In genomic region chr1:151147132-151147503, GRCh38 we compare ENCODE assay signal across 7 cellular contexts. TPM values are rescaled to one million over a fixed set of nuclear protein-coding genes. Genes with fewer than 3 reads are reported as not detected.
DNase-seq lines count a peak whose midpoint lies in the region; ATAC-seq and TF ChIP-seq lines count a peak whose summit lies in the region.
"Had no signal": no experiment of that assay in that cellular context is flagged by ENCODE, and none has a peak within 500 bp of the region (broad histone marks: within the 10 kb centered on the region; RNA-seq: fewer than 3 reads in every experiment).

No MANE protein-coding gene starts in this region.

- no peak for TF ChIP-seq CTCF in chondrocyte (IDR thresholded peaks at IDR 0.05)
- no peak for TF ChIP-seq CTCF in osteoblast (IDR thresholded peaks at IDR 0.05; ENCODE audit: extremely low read depth, low read depth, low read length)

- peak overlapping the region; percentile 83 for H3K4me3 ChIP-seq in osteoblast (ENCODE audit: insufficient read depth, low read length)

- H3K27ac ChIP-seq in osteoblast (ENCODE audit: low read depth, low read length): peak overlapping the region; percentile 58

- H3K79me2 ChIP-seq in osteoblast (ENCODE audit: insufficient read depth, low read length): no peaks in the 10 kb centered on the region

- H3K4me3 Mint-ChIP-seq in IgD-negative memory B cell (peak overlapping the region; percentile 84 to 97 (median 93)), chondrocyte (ENCODE audit: unreplicated experiment) (peak overlapping the region; percentile 88)

- H3K36me3 Mint-ChIP-seq in IgD-negative memory B cell (no peaks in the 10 kb centered on the region), chondrocyte (ENCODE audit: low read depth) (peaks cover 2% of the 10 kb centered on the region)

- ATAC-seq in GM21619 (IDR thresholded peaks at IDR 0.05; ENCODE audit: unreplicated experiment): no peak

- peaks cover 2% of the 10 kb centered on the region for H4K20me1 ChIP-seq in osteoblast (ENCODE audit: insufficient read depth, low read length)

- no peak overlapping the region for H3K27ac Mint-ChIP-seq in IgD-negative memory B cell
- H3K27ac Mint-ChIP-seq in chondrocyte (ENCODE audit: unreplicated experiment): peak overlapping the region; percentile 97

- H2AFZ ChIP-seq in osteoblast (ENCODE audit: low read length): peak overlapping the region; percentile 93

- H3K4me1 Mint-ChIP-seq in IgD-negative memory B cell: peaks cover 0 to 10% (median 10%) of the 10 kb centered on the region in 3 donors
- peaks cover 36% of the 10 kb centered on the region for H3K4me1 Mint-ChIP-seq in chondrocyte (ENCODE audit: low read depth)

- peaks cover 4% of the 10 kb centered on the region for H3K27me3 Mint-ChIP-seq in IgD-negative memory B cell
- H3K27me3 Mint-ChIP-seq in chondrocyte (ENCODE audit: low read depth): no peaks in the 10 kb centered on the region

- H3K9me3 Mint-ChIP-seq in IgD-negative memory B cell (no peaks in the 10 kb centered on the region), chondrocyte (ENCODE audit: low read depth) (no peaks in the 10 kb centered on the region)

- DNase-seq in chondrocyte (ENCODE audit: low spot score): no peak
- DNase-seq in osteoblast (ENCODE audit: insufficient read length, low spot score, missing footprints): no peak
- no peak for DNase-seq in NCI-H2029 treated with DMSO at 0.1 percent for 48 hours (lab: John Stamatoyannopoulos, UW)
- DNase-seq in NCI-H128 (lab: John Stamatoyannopoulos, UW; ENCODE audit: unreplicated experiment): no peak

- peak overlapping the region; percentile 85 for H3K4me2 ChIP-seq in osteoblast (ENCODE audit: insufficient read depth, low read length)

- no peaks in the 10 kb centered on the region for H3K36me3 ChIP-seq in osteoblast (ENCODE audit: insufficient read depth, low read length)

- H3K9me3 ChIP-seq in osteoblast (ENCODE audit: low read depth, low read length): no peaks in the 10 kb centered on the region

- peaks cover 16% of the 10 kb centered on the region for H3K4me1 ChIP-seq in osteoblast (ENCODE audit: insufficient read depth, low read length)

- H3K27me3 ChIP-seq in osteoblast (ENCODE audit: insufficient read depth, low read length): peaks cover 11% of the 10 kb centered on the region

RNA-seq across cellular contexts. Expression of gene SEMA6C, which starts 0.7 kb away (rescaled TPM):
- not detected for polyA plus RNA-seq in IgD-negative memory B cell
- total RNA-seq in chondrocyte (7.0 to 9.2 TPM (median 8.9 TPM) in 3 replicates), osteoblast (1.5 and 2.2 TPM in 2 replicates)

RNA-seq across cellular contexts. Expression of gene TNFAIP8L2, which starts 9.3 kb away (rescaled TPM):
- 16.1 TPM for polyA plus RNA-seq in IgD-negative memory B cell
- total RNA-seq in chondrocyte (not detected in 3 replicates), osteoblast (not detected in 2 replicates)
- total RNA-seq: RPMI7951 had no signal

RNA-seq across cellular contexts. Expression of gene LYSMD1, which starts 18.6 kb away (rescaled TPM):
- 0.69 TPM for polyA plus RNA-seq in IgD-negative memory B cell
- total RNA-seq in chondrocyte (9.3 to 10.0 TPM (median 9.9 TPM) in 3 replicates), osteoblast (10.6 and 12.7 TPM in 2 replicates)

RNA-seq across cellular contexts. Expression of gene SCNM1, which starts 18.8 kb away (rescaled TPM):
- 70.1 TPM for polyA plus RNA-seq in IgD-negative memory B cell
- total RNA-seq in chondrocyte (39.6 to 44.3 TPM (median 40.7 TPM) in 3 replicates), osteoblast (25.3 and 26.8 TPM in 2 replicates)

RNA-seq across cellular contexts. Expression of gene TMOD4, which starts 28.7 kb away (rescaled TPM):
- 1.0 TPM for polyA plus RNA-seq in IgD-negative memory B cell
- total RNA-seq in chondrocyte (0.60 to 1.9 TPM in 2 of 3 replicates, not detected in the other), osteoblast (0.36 TPM in 1 of 2 replicates, not detected in the other)
